Comparison of ENCODE assay signal across 1 cellular context in genomic region chr7:96596120-96596826, GRCh38.
TF ChIP-seq lines count a peak whose summit lies in the region.

No MANE protein-coding gene starts in this region.

TF ChIP-seq in HEK293, 187 proteins besides CTCF, POLR2A, EP300 and RAD21 (continued from another document):
- TF ChIP-seq ATF2 (tag by site-specific recombination; IDR thresholded peaks at IDR 0.05; ENCODE audit: low read depth) (no peak), ZNF19 (tag by site-specific recombination; IDR thresholded peaks at IDR 0.05; ENCODE audit: low read depth) (0 out of 2 replicates have a peak, but pooled peaks have one; percentile 23), ZNF366 (tag by site-specific recombination; conservative IDR thresholded peaks at IDR 0.05) (peak; percentile 46), ZNF10 (tag by site-specific recombination; IDR thresholded peaks at IDR 0.05) (peak; percentile 92), ZNF133 (tag by site-specific recombination; IDR thresholded peaks at IDR 0.05) (no peak), ZNF335 (tag by site-specific recombination; conservative IDR thresholded peaks at IDR 0.05) (no peak; the same call in 1 of the 2 replicates), GLIS1 (tag by site-specific recombination; IDR thresholded peaks at IDR 0.05) (peak; percentile 31; the same call in 1 of the 2 replicates), ZNF354C (tag by site-specific recombination; IDR thresholded peaks at IDR 0.05; ENCODE audit: borderline replicate concordance, low read depth) (no peak), KLF9 (tag by site-specific recombination; IDR thresholded peaks at IDR 0.05; ENCODE audit: low read depth) (no peak), PRDM1 (tag by site-specific recombination; IDR thresholded peaks at IDR 0.05) (no peak), ZBTB10 (tag by site-specific recombination; IDR thresholded peaks at IDR 0.05) (no peak), ZNF580 (tag by site-specific recombination; IDR thresholded peaks at IDR 0.05) (peak; percentile 89), ZBTB44 (tag by site-specific recombination; IDR thresholded peaks at IDR 0.05) (peak; percentile 59; the same call in 1 of the 2 replicates), ZNF473 (tag by site-specific recombination; IDR thresholded peaks at IDR 0.05) (no peak), ZEB2 (tag by site-specific recombination; IDR thresholded peaks at IDR 0.05) (0 out of 2 replicates have a peak, but pooled peaks have one; percentile 30), ZNF707 (tag by site-specific recombination; IDR thresholded peaks at IDR 0.05) (no peak), ZNF76 (tag by site-specific recombination; IDR thresholded peaks at IDR 0.05; ENCODE audit: borderline replicate concordance, low read depth) (no peak), ZNF830 (tag by site-specific recombination; IDR thresholded peaks at IDR 0.05; ENCODE audit: low read depth) (no peak)
